9 cellular contexts compared by ENCODE assay signal in the genomic region with DNA sequence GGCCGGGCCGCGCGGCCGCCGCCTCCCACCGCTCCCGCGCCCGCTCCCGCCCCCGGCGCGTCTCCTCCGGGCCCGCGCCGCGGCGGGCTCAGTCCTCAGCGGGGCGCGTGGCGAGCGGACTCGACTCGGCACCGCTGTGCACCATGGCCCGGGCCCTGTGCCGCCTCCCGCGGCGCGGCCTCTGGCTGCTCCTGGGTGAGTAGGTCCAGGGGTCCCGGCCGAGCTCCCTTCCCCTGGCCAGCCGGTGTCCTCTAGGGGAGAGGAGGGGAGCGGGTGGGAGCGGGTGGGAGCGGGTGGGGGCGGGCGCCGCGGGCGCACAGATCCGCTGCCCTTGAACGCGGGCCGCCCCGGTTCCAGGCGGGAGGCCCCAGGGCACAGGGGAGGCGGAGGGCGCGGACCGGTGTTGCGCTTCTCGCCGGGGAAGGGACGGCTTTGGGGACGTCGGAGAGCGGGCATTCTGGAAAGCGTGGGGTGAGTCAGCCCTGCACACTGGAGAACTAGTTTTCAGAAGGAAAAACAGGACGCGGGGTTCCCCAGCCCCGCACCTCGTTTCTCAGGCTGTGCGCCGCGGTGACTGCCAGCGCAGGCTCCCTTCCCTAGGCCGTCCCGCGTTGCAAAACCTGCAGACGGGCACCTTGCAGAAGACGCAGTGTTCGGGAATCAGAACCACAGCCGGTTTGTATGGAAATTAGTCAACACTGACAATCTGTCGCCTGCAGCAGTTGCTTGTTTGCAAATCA. TPM values are rescaled to one million over a fixed set of nuclear protein-coding genes. Genes with fewer than 3 reads are reported as not detected.
A peak's percentile ranks its signal among the peaks of the same experiment; 100 is the strongest.
DNase-seq lines count a peak whose midpoint lies in the region; ATAC-seq and TF ChIP-seq lines count a peak whose summit lies in the region.
"Had no signal": no experiment of that assay in that cellular context is flagged by ENCODE, and none has a peak within 500 bp of the region (broad histone marks: within the 10 kb centered on the region; RNA-seq: fewer than 3 reads in every experiment).

TSS of gene RAMP1 (plus strand) at position 91 of the 740 bp plus-strand sequence. CDS start at position 144, 53 bp downstream.

- H3K4me3 ChIP-seq in DOHH2 (ENCODE audit: low read length) (no peak within 1 kb of the TSS), NT2/D1 (ENCODE audit: insufficient read length, low read depth) (peak within 1 kb of the TSS; percentile 36), colonic mucosa (peak within 1 kb of the TSS; percentile 40), right lobe of liver (peak within 1 kb of the TSS; percentile 42 to 63 (median 58))

- peaks cover 16% of the 10 kb centered on the region for H3K27me3 ChIP-seq in DOHH2 (ENCODE audit: control insufficient read depth, low read length)
- H3K27me3 ChIP-seq in NT2/D1 (ENCODE audit: insufficient read depth, insufficient read length) = peaks cover 35% of the 10 kb centered on the region
- no peaks in the 10 kb centered on the region for H3K27me3 ChIP-seq in colonic mucosa
- H3K27me3 ChIP-seq in right lobe of liver = no peaks in the 10 kb centered on the region

- no peaks in the 10 kb centered on the region for H3K9me2 ChIP-seq in DOHH2 (replicated peaks; ENCODE audit: control insufficient read depth, low read length)

- no peak within 1 kb of the TSS for H3K27ac ChIP-seq in DOHH2 (ENCODE audit: low read depth, low read length)
- peak within 1 kb of the TSS; percentile 53 for H3K27ac ChIP-seq in colonic mucosa
- H3K27ac ChIP-seq in right lobe of liver = peak within 1 kb of the TSS; percentile 45 to 88 (median 83)
- H3K27ac ChIP-seq in temporal lobe (ENCODE audit: low read depth, low read length) = peak within 1 kb of the TSS; percentile 81
- H3K27ac ChIP-seq: neutrophil had no signal

- no peaks in the 10 kb centered on the region for H4K20me1 ChIP-seq in DOHH2 (ENCODE audit: control insufficient read depth, insufficient read depth, low read depth, low read length)

- TF ChIP-seq CTCF in DOHH2 (IDR thresholded peaks at IDR 0.05; ENCODE audit: low read depth, low read length, poor library complexity, severe bottlenecking) = no peak
- no peak for TF ChIP-seq CTCF in colonic mucosa (IDR thresholded peaks at IDR 0.05)
- no peak for TF ChIP-seq CTCF in right lobe of liver (IDR thresholded peaks at IDR 0.05)

- H3K79me2 ChIP-seq in DOHH2 (ENCODE audit: control insufficient read depth, low read length) = no peaks in the 10 kb centered on the region

- H3K4me1 ChIP-seq in DOHH2 (ENCODE audit: control insufficient read depth, low read length) (peaks cover 12% of the 10 kb centered on the region), NT2/D1 (ENCODE audit: insufficient read depth, insufficient read length) (peaks cover 24% of the 10 kb centered on the region), colonic mucosa (no peaks in the 10 kb centered on the region), right lobe of liver (peaks cover 0 to 52% (median 13%) of the 10 kb centered on the region in 4 donors)

- H3K4me2 ChIP-seq in DOHH2 (ENCODE audit: low read length) = 0 out of 2 replicates have a peak within 1 kb of the TSS, but pooled peaks have one; percentile 8

- TF ChIP-seq POLR2A in right lobe of liver (IDR thresholded peaks at IDR 0.05) = no peak

- ATAC-seq in right lobe of liver = peak; percentile 19 to 47 (median 42)
- no peak for ATAC-seq in GM18502 (IDR thresholded peaks at IDR 0.05; ENCODE audit: poor library complexity, unreplicated experiment)
- no peak for ATAC-seq in HG02623 (IDR thresholded peaks at IDR 0.05; ENCODE audit: unreplicated experiment)
- no peak for ATAC-seq in GM18868 (IDR thresholded peaks at IDR 0.05; ENCODE audit: unreplicated experiment)

- intact Hi-C loops in colonic mucosa (cut with DNase I) (loop anchor here (5.0 kb wide), 2 partner anchors 248 to 403 kb away; no protein-coding TSS in a partner anchor), right lobe of liver (cut with DNase I) (no loop called here)

- H3K36me3 ChIP-seq in DOHH2 (ENCODE audit: control insufficient read depth, low read length) (no peaks in the 10 kb centered on the region), NT2/D1 (ENCODE audit: insufficient read depth, insufficient read length, low read length) (no peaks in the 10 kb centered on the region), colonic mucosa (no peaks in the 10 kb centered on the region), right lobe of liver (no peaks in the 10 kb centered on the region)
- H3K36me3 ChIP-seq: neutrophil had no signal

- H3F3A ChIP-seq in DOHH2 (ENCODE audit: control insufficient read depth, insufficient read depth) = 0 out of 2 replicates have a peak, but pooled peaks cover 3% of the 10 kb centered on the region

- H3K9ac ChIP-seq in NT2/D1 (ENCODE audit: insufficient read length, low read depth) (peak within 1 kb of the TSS; percentile 44), colonic mucosa (ENCODE audit: low read depth in 2 of 2, low read length in 2 of 2) (peak within 1 kb of the TSS; percentile 8 to 40)

- DNase-seq in NT2/D1 (ENCODE audit: low read depth, low spot score) (no peak), colonic mucosa (no peak), right lobe of liver (no peak)

- WGBS in right lobe of liver (ENCODE audit: insufficient coverage, low coverage, low lambda C conversion rate, missing lambda C conversion rate) = 3% methylated on average over 14 of the region's 79 CpGs

- H3K9me3 ChIP-seq in DOHH2 (ENCODE audit: control insufficient read depth, insufficient read depth, low read length) (no peaks in the 10 kb centered on the region), NT2/D1 (ENCODE audit: insufficient read depth, low read length) (no peaks in the 10 kb centered on the region), colonic mucosa (no peaks in the 10 kb centered on the region), right lobe of liver (no peaks in the 10 kb centered on the region)
- H3K9me3 ChIP-seq: neutrophil had no signal

RNA-seq across cellular contexts. Expression of gene RAMP1, which starts in this region (rescaled TPM):
- total RNA-seq in colonic mucosa (10 to 100 TPM in 1 of 2 donors, 1 to 10 TPM in 1; 2.7 to 27.2 TPM), right lobe of liver (10 to 100 TPM; 10.1 to 75.2 (median 37.5) TPM), temporal lobe (6.4 TPM)

Comparison
In these comparisons a context has a peak if more than half of its experiments do, and no peak if none do; other contexts are left out.
1. ATAC-seq: peak in right lobe of liver (4 of 4); none in GM18502 (single experiment), HG02623 (single experiment) and GM18868 (single experiment).